Comparison of ENCODE assay signal across 21 cellular contexts in the genomic region with DNA sequence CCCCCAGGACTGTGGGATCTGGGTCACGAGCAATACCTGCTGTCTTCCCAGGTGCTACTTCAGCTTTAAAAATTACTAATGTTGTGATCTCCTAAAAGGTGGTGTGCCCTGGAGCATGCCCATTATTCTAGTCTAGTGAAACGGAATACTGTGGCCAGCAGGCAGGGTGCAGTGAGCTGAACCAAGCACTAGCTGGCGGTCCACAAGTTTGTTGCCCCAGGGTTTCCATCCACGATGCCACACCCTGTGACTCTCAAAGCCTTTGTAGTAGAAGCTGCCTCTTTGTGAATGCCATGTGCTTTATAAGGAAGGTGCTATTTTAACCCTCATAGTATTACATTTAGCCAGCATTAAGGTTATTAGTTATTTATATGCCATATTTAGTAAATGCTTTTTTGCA. TPM values are rescaled to one million over a fixed set of nuclear protein-coding genes. Genes with fewer than 3 reads are reported as not detected.
DNase-seq lines count a peak whose midpoint lies in the region; ATAC-seq and TF ChIP-seq lines count a peak whose summit lies in the region.
"Had no signal": no experiment of that assay in that cellular context is flagged by ENCODE, and none has a peak within 500 bp of the region (broad histone marks: within the 10 kb centered on the region; RNA-seq: fewer than 3 reads in every experiment).

No MANE protein-coding gene starts in this region.

- peak; percentile 30 for DNase-seq in EH (ENCODE audit: low read depth)
- DNase-seq in M059J (ENCODE audit: low read depth): peak; percentile 74
- no peak for DNase-seq in chondrocyte (ENCODE audit: low spot score)
- DNase-seq in osteocyte (ENCODE audit: extremely low spot score, unreplicated experiment): peak; percentile 57
- DNase-seq in mucosa of descending colon: no peak
- no peak for DNase-seq in globus pallidus (ENCODE audit: low spot score)
- DNase-seq: activated CD4-positive, alpha-beta memory T cell treated with anti-CD3 and anti-CD28 coated beads for 36 hours; activated T-cell treated with anti-CD3 and anti-CD28 coated beads, Interleukin-2, amount 50 U/mL, for 1 hour; CD8-positive, alpha-beta T cell; erythroblast; left cardiac atrium; MM.1S; NCI-H146; NCI-H748 treated with DMSO at 0.1 percent for 48 hours; nephron progenitor cell; SIG-M5; stimulated activated CD4-positive, alpha-beta T cell treated with anti-CD3 and anti-CD28 coated beads, Interleukin-1b, Interleukin-23, amount 100 ng/mL, for 48 hours; stimulated activated naive B cell treated with anti-CD40 and anti-IgM and Interleukin-4, amounts not matched to agents 10 μg/mL and 1 μg/mL and 100 μg/mL, for 72 hours had no signal

- no peaks in the 10 kb centered on the region for H3K9me3 Mint-ChIP-seq in chondrocyte (ENCODE audit: low read depth)
- H3K9me3 Mint-ChIP-seq in osteocyte (ENCODE audit: unreplicated experiment): no peaks in the 10 kb centered on the region
- H3K9me3 Mint-ChIP-seq: activated CD4-positive, alpha-beta memory T cell treated with anti-CD3 and anti-CD28 coated beads for 36 hours; CD8-positive, alpha-beta T cell; mesothelial cell of epicardium; nephron progenitor cell; stimulated activated naive B cell treated with anti-CD40 and anti-IgM and Interleukin-4, amounts not matched to agents 10 μg/mL and 1 μg/mL and 100 μg/mL, for 72 hours; T-helper 1 cell treated with Interleukin-12 subunit alpha and Interleukin-12 subunit beta and Interleukin-4 antibody, amounts not matched to agents 30 μg/mL and 1 μg/mL, for 36 hours had no signal

- no peak overlapping the region for H3K4me3 ChIP-seq in mucosa of descending colon

- no peak for ATAC-seq in mucosa of descending colon
- no peak for ATAC-seq in HG02610 (IDR thresholded peaks at IDR 0.05; ENCODE audit: unreplicated experiment)
- ATAC-seq: CD8-positive, alpha-beta T cell; stimulated activated naive B cell treated with anti-CD40 and anti-IgM and Interleukin-4, amounts not matched to agents 10 μg/mL and 1 μg/mL and 100 μg/mL, for 72 hours had no signal

- no peak overlapping the region for H3K4me3 Mint-ChIP-seq in chondrocyte (ENCODE audit: unreplicated experiment)
- no peak overlapping the region for H3K4me3 Mint-ChIP-seq in osteocyte (ENCODE audit: unreplicated experiment)
- H3K4me3 Mint-ChIP-seq: activated CD4-positive, alpha-beta memory T cell treated with anti-CD3 and anti-CD28 coated beads for 36 hours; CD8-positive, alpha-beta T cell; mesothelial cell of epicardium; nephron progenitor cell; stimulated activated naive B cell treated with anti-CD40 and anti-IgM and Interleukin-4, amounts not matched to agents 10 μg/mL and 1 μg/mL and 100 μg/mL, for 72 hours; T-helper 1 cell treated with Interleukin-12 subunit alpha and Interleukin-12 subunit beta and Interleukin-4 antibody, amounts not matched to agents 30 μg/mL and 1 μg/mL, for 36 hours had no signal

- intact Hi-C loops in mucosa of descending colon (cut with DNase I, micrococcal nuclease): no loop called here

- H3K27me3 Mint-ChIP-seq in chondrocyte (ENCODE audit: low read depth) (no peaks in the 10 kb centered on the region), osteocyte (ENCODE audit: unreplicated experiment) (no peaks in the 10 kb centered on the region)
- H3K27me3 Mint-ChIP-seq: activated CD4-positive, alpha-beta memory T cell treated with anti-CD3 and anti-CD28 coated beads for 36 hours; stimulated activated naive B cell treated with anti-CD40 and anti-IgM and Interleukin-4, amounts not matched to agents 10 μg/mL and 1 μg/mL and 100 μg/mL, for 72 hours had no signal

- H3K9me3 ChIP-seq in mucosa of descending colon: no peaks in the 10 kb centered on the region

- peak overlapping the region; percentile 92 for H3K27ac Mint-ChIP-seq in chondrocyte (ENCODE audit: unreplicated experiment)
- peak overlapping the region; percentile 69 for H3K27ac Mint-ChIP-seq in osteocyte (ENCODE audit: unreplicated experiment)
- H3K27ac Mint-ChIP-seq: activated CD4-positive, alpha-beta memory T cell treated with anti-CD3 and anti-CD28 coated beads for 36 hours; CD8-positive, alpha-beta T cell; nephron progenitor cell; stimulated activated naive B cell treated with anti-CD40 and anti-IgM and Interleukin-4, amounts not matched to agents 10 μg/mL and 1 μg/mL and 100 μg/mL, for 72 hours; T-helper 1 cell treated with Interleukin-12 subunit alpha and Interleukin-12 subunit beta and Interleukin-4 antibody, amounts not matched to agents 30 μg/mL and 1 μg/mL, for 36 hours had no signal

- no peaks in the 10 kb centered on the region for H3K36me3 ChIP-seq in mucosa of descending colon (ENCODE audit: low read depth)

- H3K4me1 Mint-ChIP-seq in chondrocyte (ENCODE audit: low read depth) (peaks cover 77% of the 10 kb centered on the region), osteocyte (ENCODE audit: unreplicated experiment) (peaks cover 72% of the 10 kb centered on the region)
- H3K4me1 Mint-ChIP-seq: nephron progenitor cell; stimulated activated naive B cell treated with anti-CD40 and anti-IgM and Interleukin-4, amounts not matched to agents 10 μg/mL and 1 μg/mL and 100 μg/mL, for 72 hours had no signal

- H3K4me1 ChIP-seq in mucosa of descending colon (ENCODE audit: low read depth): no peaks in the 10 kb centered on the region

- H3K36me3 Mint-ChIP-seq in chondrocyte (ENCODE audit: low read depth): peaks cover 8% of the 10 kb centered on the region
- H3K36me3 Mint-ChIP-seq in osteocyte (ENCODE audit: unreplicated experiment): peaks cover 6% of the 10 kb centered on the region

- TF ChIP-seq CTCF in chondrocyte (IDR thresholded peaks at IDR 0.05) (peak; percentile 45), osteocyte (IDR thresholded peaks at IDR 0.05) (peak; percentile 37), mucosa of descending colon (IDR thresholded peaks at IDR 0.05) (no peak)

RNA-seq across cellular contexts. Expression of a gene that starts 49.1 kb away (rescaled TPM):
- total RNA-seq in M059J (2014; rRNA removed; shearing (Covaris generic)): 14.5 and 17.7 TPM in 2 replicates
- total RNA-seq in chondrocyte (36.0 to 71.6 TPM (median 40.2 TPM) in 3 replicates), osteocyte (21.2 and 21.9 TPM in 2 replicates), mucosa of descending colon (10 to 100 TPM in 2 of 3 donors, 1 to 10 TPM in 1; 9.9 to 13.7 (median 10.5) TPM)

Comparison
In these comparisons a context has a peak if more than half of its experiments do, and no peak if none do; other contexts are left out.
1. DNase-seq: peak in EH (single experiment), M059J (single experiment) and osteocyte (single experiment); none in chondrocyte (single experiment), mucosa of descending colon (0 of 3) and globus pallidus (single experiment).